ENCODE assay signal across 26 cellular contexts in genomic region chr4:148116971-148117370, GRCh38.
A peak's percentile ranks its signal among the peaks of the same experiment; 100 is the strongest.
DNase-seq lines count a peak whose midpoint lies in the region; ATAC-seq and TF ChIP-seq lines count a peak whose summit lies in the region.
"Had no signal": no experiment of that assay in that cellular context is flagged by ENCODE, and none has a peak within 500 bp of the region (broad histone marks: within the 10 kb centered on the region; RNA-seq: fewer than 3 reads in every experiment).

No MANE protein-coding gene starts in this region.

- TF ChIP-seq EP300 in SK-N-SH (IDR thresholded peaks at IDR 0.05; ENCODE audit: borderline replicate concordance in 1 of 2, low read depth in 1 of 2, low read length in 1 of 2) = no peak

- no peak overlapping the region for H2BK120ac ChIP-seq in trophoblast cell (ENCODE audit: insufficient read depth, low read length, poor library complexity)

- H3K36me3 Mint-ChIP-seq in stimulated activated effector memory CD8-positive, alpha-beta T cell treated with anti-CD3 and anti-CD28 coated beads, Interleukin-12 subunit alpha, Interleukin-12 subunit beta, amount 100 ng/mL, for 72 hours = no peaks in the 10 kb centered on the region

- H3K9ac ChIP-seq in SK-N-SH (no peak overlapping the region), trophoblast cell (ENCODE audit: low read length) (no peak overlapping the region)
- H3K9ac ChIP-seq: GM23248 had no signal

- ATAC-seq in SK-N-SH treated with all-trans-retinoic acid at 6 μM for 48 hours (peak; percentile 49), RWPE2 (ENCODE audit: low read depth) (peak; percentile 23), foreskin keratinocyte (peak; percentile 88), GM21717 (IDR thresholded peaks at IDR 0.05; ENCODE audit: unreplicated experiment) (no peak), psoas muscle (no peak)
- no peak for ATAC-seq in stimulated activated effector memory CD8-positive, alpha-beta T cell treated with anti-CD3 and anti-CD28 coated beads, Interleukin-12 subunit alpha, Interleukin-12 subunit beta, amount 100 ng/mL, for 72 hours
- ATAC-seq: activated CD4-positive, alpha-beta T cell treated with anti-CD3 and anti-CD28 coated beads for 36 hours; activated CD8-positive, alpha-beta T cell treated with anti-CD3 and anti-CD28 coated beads, Interleukin-2, amount 10 ng/mL, durations not matched to agents 7 days and 5 days; activated T-helper 17 cell treated with anti-CD3 and anti-CD28 coated beads, Interleukin-2, amount 50 U/mL, for 72 hours; gastrocnemius medialis; left cardiac atrium; pancreas; stimulated activated naive CD8-positive, alpha-beta T cell treated with anti-CD3 and anti-CD28 coated beads, Interleukin-15, Interleukin-2, amounts not matched to agents 100 U/mL and 50 U/mL, for 24 hours had no signal

- H3K4me3 ChIP-seq in SK-N-SH (ENCODE audit: low read depth in 2 of 2, low read length in 1 of 2) (no peak overlapping the region), RWPE2 (ENCODE audit: severe bottlenecking) (no peak overlapping the region), psoas muscle (no peak overlapping the region), trophoblast cell (ENCODE audit: low read depth, low read length) (no peak overlapping the region)
- H3K4me3 ChIP-seq: breast epithelium, dorsolateral prefrontal cortex, gastrocnemius medialis, GM23248, lung, pancreas, smooth muscle cell had no signal

- H3K36me3 ChIP-seq in SK-N-SH (replicated peaks in 1 of 2; ENCODE audit: control insufficient read depth in 1 of 2, insufficient read depth in 2 of 2, low read length in 1 of 2) (no peaks in the 10 kb centered on the region), RWPE2 (ENCODE audit: low read depth) (no peaks in the 10 kb centered on the region), psoas muscle (ENCODE audit: insufficient read depth in 1 of 2, low read depth in 1 of 2) (peaks cover 0 to 29% of the 10 kb centered on the region in 2 donors), trophoblast cell (ENCODE audit: control insufficient read depth in 1 of 2, insufficient read depth in 2 of 2, low read length in 2 of 2) (no peaks in the 10 kb centered on the region)

- no peak overlapping the region for H2AFZ ChIP-seq in SK-N-SH (ENCODE audit: low read depth)
- no peak overlapping the region for H2AFZ ChIP-seq in trophoblast cell (ENCODE audit: insufficient read depth, low read length, poor library complexity)
- H2AFZ ChIP-seq: GM23248 had no signal

- H2BK12ac ChIP-seq in trophoblast cell (ENCODE audit: low read length) = no peak overlapping the region

- H3K4me1 ChIP-seq in SK-N-SH (ENCODE audit: control insufficient read depth in 1 of 2, insufficient read depth in 2 of 2, low read depth in 1 of 2, low read length in 1 of 2) (peaks cover 10% of the 10 kb centered on the region in 2 experiments; a peak in 3 of 4 replicates), RWPE2 (ENCODE audit: insufficient read depth, poor library complexity, severe bottlenecking) (no peaks in the 10 kb centered on the region), foreskin keratinocyte (peaks cover 5% of the 10 kb centered on the region), psoas muscle (peaks cover 6% of the 10 kb centered on the region), trophoblast cell (ENCODE audit: control insufficient read depth in 1 of 2, insufficient read depth in 2 of 2, low read length in 2 of 2) (no peaks in the 10 kb centered on the region)
- H3K4me1 ChIP-seq: breast epithelium had no signal

- WGBS in SK-N-SH (ENCODE audit: low lambda C conversion rate) = 65% methylated on average over 4 of the region's 4 CpGs
- WGBS in psoas muscle, 3 donors = 71 to 79% (median 75%) methylated on average over 4 of the region's 4 CpGs
- WGBS in trophoblast cell (ENCODE audit: extremely low coverage, insufficient coverage, insufficient read length) = no CpG with 5 or more reads among the region's 4 CpGs

- H2BK5ac ChIP-seq in trophoblast cell (ENCODE audit: low read depth, low read length, poor library complexity) = no peak overlapping the region

- no peaks in the 10 kb centered on the region for H3K9me2 ChIP-seq in SK-N-SH

- TF ChIP-seq CTCF in SK-N-SH (IDR thresholded peaks at IDR 0.05) = no peak
- TF ChIP-seq CTCF in RWPE2 (IDR thresholded peaks at IDR 0.05; ENCODE audit: poor library complexity, severe bottlenecking) = no peak
- TF ChIP-seq CTCF in foreskin keratinocyte (conservative IDR thresholded peaks at IDR 0.05) = peak; percentile 19
- TF ChIP-seq CTCF in psoas muscle (IDR thresholded peaks at IDR 0.05) = no peak

- no peak overlapping the region for H3K4ac ChIP-seq in trophoblast cell (ENCODE audit: low read depth, low read length)

- H3K27me3 ChIP-seq in SK-N-SH (ENCODE audit: insufficient read depth) = no peaks in the 10 kb centered on the region
- H3K27me3 ChIP-seq in RWPE2 (ENCODE audit: insufficient read depth, poor library complexity, severe bottlenecking) = no peaks in the 10 kb centered on the region
- no peaks in the 10 kb centered on the region for H3K27me3 ChIP-seq in foreskin keratinocyte
- no peaks in the 10 kb centered on the region for H3K27me3 ChIP-seq in psoas muscle (ENCODE audit: insufficient read depth in 3 of 3, low read length in 2 of 3)
- no peaks in the 10 kb centered on the region for H3K27me3 ChIP-seq in trophoblast cell (ENCODE audit: insufficient read depth, low read length)
- H3K27me3 ChIP-seq: breast epithelium, dorsolateral prefrontal cortex, gastrocnemius medialis, pancreas had no signal

- POLR2A ChIA-PET in SK-N-SH (lab: Yijun Ruan, JAX) = no interaction called here

- CTCF ChIA-PET in SK-N-SH (lab: Yijun Ruan, JAX) = interaction anchor here (0.9 kb wide), 1 partner anchor 8 kb away, joined by 4 read pairs; no protein-coding TSS in a partner anchor

- no peaks in the 10 kb centered on the region for H4K20me1 ChIP-seq in SK-N-SH (ENCODE audit: insufficient read depth)

- DNase-seq in SK-N-SH (no peak), RWPE2 (ENCODE audit: low spot score) (no peak), foreskin keratinocyte (peak; percentile 16 to 65), psoas muscle (no peak), trophoblast cell (no peak)
- no peak for DNase-seq in stimulated activated effector memory CD8-positive, alpha-beta T cell treated with anti-CD3 and anti-CD28 coated beads, Interleukin-12 subunit alpha, Interleukin-12 subunit beta, amount 100 ng/mL, for 72 hours (ENCODE audit: low spot score in 2 of 2)
- DNase-seq: activated CD4-positive, alpha-beta T cell treated with anti-CD3 and anti-CD28 coated beads for 36 hours; activated CD8-positive, alpha-beta T cell treated with anti-CD3 and anti-CD28 coated beads, Interleukin-2, amount 10 ng/mL, durations not matched to agents 7 days and 5 days; activated naive CD4-positive, alpha-beta T cell treated with anti-CD3 and anti-CD28 coated beads, Interleukin-2, amount 10 ng/mL, durations not matched to agents 7 days and 5 days; DMS53; dorsolateral prefrontal cortex; gastrocnemius medialis; left cardiac atrium; NCI-H146; pancreas; retina; stimulated activated naive CD8-positive, alpha-beta T cell treated with anti-CD3 and anti-CD28 coated beads, Interleukin-15, Interleukin-2, amounts not matched to agents 100 U/mL and 50 U/mL, for 24 hours had no signal

- peaks cover 11% of the 10 kb centered on the region for H3F3A ChIP-seq in SK-N-SH (replicated peaks; ENCODE audit: insufficient read depth)

- intact Hi-C loops in psoas muscle (cut with DNase I) = no loop called here

- H3K79me2 ChIP-seq in SK-N-SH (ENCODE audit: insufficient read depth) (no peaks in the 10 kb centered on the region), trophoblast cell (ENCODE audit: control insufficient read depth, insufficient read depth, low read length, poor library complexity) (no peaks in the 10 kb centered on the region)

- H3K4me2 ChIP-seq in SK-N-SH = no peak overlapping the region
- H3K4me2 ChIP-seq in trophoblast cell (ENCODE audit: low read length) = no peak overlapping the region

- H3K4me1 Mint-ChIP-seq in stimulated activated effector memory CD8-positive, alpha-beta T cell treated with anti-CD3 and anti-CD28 coated beads, Interleukin-12 subunit alpha, Interleukin-12 subunit beta, amount 100 ng/mL, for 72 hours = peaks cover 19% of the 10 kb centered on the region

- H3K27ac ChIP-seq in SK-N-SH (ENCODE audit: low read depth in 2 of 2, low read length in 1 of 2) (no peak overlapping the region), RWPE2 (ENCODE audit: poor library complexity, severe bottlenecking) (no peak overlapping the region), foreskin keratinocyte (no peak overlapping the region), psoas muscle (no peak overlapping the region), trophoblast cell (ENCODE audit: low read depth, low read length) (no peak overlapping the region)
- H3K27ac ChIP-seq: breast epithelium, dorsolateral prefrontal cortex, gastrocnemius medialis, GM23248, pancreas had no signal

- H3K9me3 ChIP-seq in SK-N-SH = no peaks in the 10 kb centered on the region
- H3K9me3 ChIP-seq in RWPE2 (ENCODE audit: severe bottlenecking) = no peaks in the 10 kb centered on the region
- H3K9me3 ChIP-seq in psoas muscle = no peaks in the 10 kb centered on the region
- H3K9me3 ChIP-seq in trophoblast cell (ENCODE audit: insufficient read depth, low read depth, low read length) = no peaks in the 10 kb centered on the region
- H3K9me3 ChIP-seq: breast epithelium, gastrocnemius medialis, pancreas had no signal

- H2AK5ac ChIP-seq in trophoblast cell (ENCODE audit: low read length) = no peak overlapping the region

- TF ChIP-seq RAD21 in SK-N-SH (IDR thresholded peaks at IDR 0.05; ENCODE audit: low read length) = no peak

- H3K18ac ChIP-seq in trophoblast cell (ENCODE audit: low read length) = no peak overlapping the region

- H3K27ac Mint-ChIP-seq in stimulated activated effector memory CD8-positive, alpha-beta T cell treated with anti-CD3 and anti-CD28 coated beads, Interleukin-12 subunit alpha, Interleukin-12 subunit beta, amount 100 ng/mL, for 72 hours = peak overlapping the region; percentile 44
- H3K27ac Mint-ChIP-seq: activated CD4-positive, alpha-beta T cell treated with anti-CD3 and anti-CD28 coated beads for 36 hours; activated CD8-positive, alpha-beta T cell treated with anti-CD3 and anti-CD28 coated beads, Interleukin-2, amount 10 ng/mL, durations not matched to agents 7 days and 5 days; activated naive CD4-positive, alpha-beta T cell treated with anti-CD3 and anti-CD28 coated beads, Interleukin-2, amount 10 ng/mL, durations not matched to agents 7 days and 5 days; activated T-helper 17 cell treated with anti-CD3 and anti-CD28 coated beads, Interleukin-2, amount 50 U/mL, for 72 hours; HFFc6 had no signal

- H4K91ac ChIP-seq in trophoblast cell (ENCODE audit: low read depth, low read length) = no peak overlapping the region

- H3K14ac ChIP-seq in trophoblast cell (ENCODE audit: low read length) = no peak overlapping the region

- H3K4me3 Mint-ChIP-seq in stimulated activated effector memory CD8-positive, alpha-beta T cell treated with anti-CD3 and anti-CD28 coated beads, Interleukin-12 subunit alpha, Interleukin-12 subunit beta, amount 100 ng/mL, for 72 hours = no peak overlapping the region
- H3K4me3 Mint-ChIP-seq: activated CD4-positive, alpha-beta T cell treated with anti-CD3 and anti-CD28 coated beads for 36 hours; activated CD8-positive, alpha-beta T cell treated with anti-CD3 and anti-CD28 coated beads, Interleukin-2, amount 10 ng/mL, durations not matched to agents 7 days and 5 days; activated naive CD4-positive, alpha-beta T cell treated with anti-CD3 and anti-CD28 coated beads, Interleukin-2, amount 10 ng/mL, durations not matched to agents 7 days and 5 days; activated T-helper 17 cell treated with anti-CD3 and anti-CD28 coated beads, Interleukin-2, amount 50 U/mL, for 72 hours; HFFc6; neural crest cell had no signal

- no peak overlapping the region for H4K8ac ChIP-seq in trophoblast cell (ENCODE audit: low read depth, low read length)

- H3K79me1 ChIP-seq in trophoblast cell (ENCODE audit: low read length) = no peaks in the 10 kb centered on the region

- no peak overlapping the region for H4K12ac ChIP-seq in trophoblast cell (ENCODE audit: low read depth, low read length)

- H3K23ac ChIP-seq in trophoblast cell (ENCODE audit: low read length) = no peak overlapping the region

- no peaks in the 10 kb centered on the region for H3K9me3 Mint-ChIP-seq in stimulated activated effector memory CD8-positive, alpha-beta T cell treated with anti-CD3 and anti-CD28 coated beads, Interleukin-12 subunit alpha, Interleukin-12 subunit beta, amount 100 ng/mL, for 72 hours
- H3K9me3 Mint-ChIP-seq: activated naive CD4-positive, alpha-beta T cell treated with anti-CD3 and anti-CD28 coated beads, Interleukin-2, amount 10 ng/mL, durations not matched to agents 7 days and 5 days; activated T-helper 17 cell treated with anti-CD3 and anti-CD28 coated beads, Interleukin-2, amount 50 U/mL, for 72 hours; HFFc6 had no signal

Comparison
In these comparisons a context has a peak if more than half of its experiments do, and no peak if none do; other contexts are left out.
1. ATAC-seq: peak in SK-N-SH treated with all-trans-retinoic acid at 6 μM for 48 hours (single experiment), RWPE2 (single experiment) and foreskin keratinocyte (single experiment); none in stimulated activated effector memory CD8-positive, alpha-beta T cell treated with anti-CD3 and anti-CD28 coated beads, Interleukin-12 subunit alpha, Interleukin-12 subunit beta, amount 100 ng/mL, for 72 hours (single experiment), GM21717 (single experiment) and psoas muscle (0 of 4).
2. DNase-seq: peak in foreskin keratinocyte (2 of 2); none in SK-N-SH (single experiment), RWPE2 (single experiment), stimulated activated effector memory CD8-positive, alpha-beta T cell treated with anti-CD3 and anti-CD28 coated beads, Interleukin-12 subunit alpha, Interleukin-12 subunit beta, amount 100 ng/mL, for 72 hours (0 of 2), psoas muscle (0 of 2) and trophoblast cell (0 of 2).